In genomic region chr18:27017901-27018500, GRCh38 we compare ENCODE assay signal across 1 cellular context.
TF ChIP-seq lines count a peak whose summit lies in the region.

No MANE protein-coding gene starts in this region.

TF ChIP-seq in GM23338, 12 proteins besides CTCF, POLR2A, EP300 and RAD21 (continued from another document):
- TF ChIP-seq ZNF462 (CRISPR knock-in tag; IDR thresholded peaks at IDR 0.05), result no peak
TF ChIP-seq in GM23338: peak in this region for 0.
